ENCODE assay signal across 8 cellular contexts in the genomic region with DNA sequence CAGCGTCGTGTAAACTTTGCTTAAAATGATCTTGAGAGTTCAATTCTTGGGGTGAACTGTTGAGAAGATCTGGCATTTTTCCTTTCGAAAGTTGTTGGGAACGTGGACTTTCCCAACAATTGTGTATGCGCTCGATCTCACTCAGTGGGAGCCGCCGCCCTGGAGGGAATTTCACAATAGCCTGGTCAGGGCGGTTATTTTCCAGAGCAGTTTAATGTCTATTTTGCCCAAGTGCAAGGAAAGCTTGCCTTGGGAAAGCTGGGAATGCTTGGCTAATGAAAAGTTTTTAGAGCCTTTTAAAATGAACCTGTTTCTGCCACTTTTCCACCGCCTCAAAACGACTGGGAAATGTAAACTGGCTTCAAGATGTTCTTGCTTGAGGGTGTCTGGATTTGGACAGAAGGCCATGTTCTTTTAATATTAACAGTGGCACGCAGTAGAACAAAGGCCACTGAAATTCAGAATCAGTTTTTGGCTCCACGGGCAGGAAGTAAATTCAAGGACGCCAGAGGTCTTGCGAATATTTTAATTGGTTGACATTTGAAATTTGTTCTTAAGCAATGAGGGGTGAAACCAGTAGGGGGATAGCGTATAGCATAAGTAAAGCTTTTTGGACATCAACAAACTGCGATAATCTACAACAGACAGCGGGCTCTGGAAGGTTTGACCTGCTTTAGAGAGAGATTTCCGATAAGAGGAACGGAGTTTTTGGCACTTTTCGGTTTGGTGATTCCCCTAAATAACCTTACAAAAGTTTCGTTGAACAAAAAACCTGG. TPM values are rescaled to one million over a fixed set of nuclear protein-coding genes. Genes with fewer than 3 reads are reported as not detected.
A peak's percentile ranks its signal among the peaks of the same experiment; 100 is the strongest.
DNase-seq lines count a peak whose midpoint lies in the region; ATAC-seq and TF ChIP-seq lines count a peak whose summit lies in the region.

No MANE protein-coding gene starts in this region.

- TSS peak; percentile 25 for BruUV-seq in HCT116 (replicated peaks; lab: Mats Ljungman, UMichigan)

- no peaks in the 10 kb centered on the region for H3K36me3 ChIP-seq in HCT116 (ENCODE audit: control insufficient read depth in 1 of 2, insufficient read depth in 2 of 2, low read length in 2 of 2)
- no peaks in the 10 kb centered on the region for H3K36me3 ChIP-seq in neural progenitor cell

- H3K4me3 ChIP-seq in HCT116 (replicated peaks in 1 of 2; ENCODE audit: low read depth in 1 of 2, low read length in 2 of 2) (peak overlapping the region; percentile 81), neural progenitor cell (peak overlapping the region; percentile 54)

- H3K27me3 ChIP-seq in HCT116 (ENCODE audit: insufficient read depth, low read length), result no peaks in the 10 kb centered on the region
- H3K27me3 ChIP-seq in foreskin keratinocyte, result no peaks in the 10 kb centered on the region
- H3K27me3 ChIP-seq in neural progenitor cell, result no peaks in the 10 kb centered on the region

- H3K9me3 ChIP-seq in HCT116 (ENCODE audit: control insufficient read depth in 1 of 2, insufficient read depth in 1 of 2, low read depth in 1 of 2, low read length in 2 of 2), result no peaks in the 10 kb centered on the region
- H3K9me3 ChIP-seq in neural progenitor cell (ENCODE audit: low read depth), result no peaks in the 10 kb centered on the region

- H3K9me2 ChIP-seq in HCT116 (ENCODE audit: insufficient read depth), result no peaks in the 10 kb centered on the region

- TF ChIP-seq CTCF in HCT116 (IDR thresholded peaks at IDR 0.05 in 2 of 3, conservative IDR thresholded peaks at IDR 0.05 in 1 of 3; ENCODE audit: borderline replicate concordance in 1 of 3, insufficient read depth in 1 of 3, low read depth in 2 of 3, low read length in 2 of 3) (peak in 2 of 3 experiments; percentile 34 to 37; a peak in 4 of 6 replicates), foreskin keratinocyte (conservative IDR thresholded peaks at IDR 0.05) (peak; percentile 52), neural progenitor cell (IDR thresholded peaks at IDR 0.05) (peak; percentile 13)

- H2AFZ ChIP-seq in HCT116 (ENCODE audit: low read depth, low read length, poor library complexity, severe bottlenecking) (no peak overlapping the region), neural progenitor cell (replicated peaks) (peak overlapping the region; percentile 67)

- H3F3A ChIP-seq in neural progenitor cell (ENCODE audit: low read depth), result peaks cover 19% of the 10 kb centered on the region

- peak overlapping the region; percentile 93 for H3K27ac Mint-ChIP-seq in activated T-helper 17 cell treated with anti-CD3 and anti-CD28 coated beads, Interleukin-2, amount 50 U/mL, for 72 hours
- H3K27ac Mint-ChIP-seq in neural progenitor cell, result no peak overlapping the region

- peak overlapping the region; percentile 97 for H3K9ac ChIP-seq in HCT116 (ENCODE audit: low read length)
- no peak overlapping the region for H3K9ac ChIP-seq in neural progenitor cell

- H3K79me2 ChIP-seq in HCT116 (ENCODE audit: insufficient read depth, low read length), result peaks cover 60% of the 10 kb centered on the region
- H3K79me2 ChIP-seq in neural progenitor cell (ENCODE audit: low read depth), result no peaks in the 10 kb centered on the region

- H4K20me1 ChIP-seq in HCT116 (ENCODE audit: insufficient read depth), result no peaks in the 10 kb centered on the region
- H4K20me1 ChIP-seq in neural progenitor cell (ENCODE audit: low read depth), result no peaks in the 10 kb centered on the region

- ATAC-seq in HCT116 (0 out of 2 replicates have a peak, but pooled peaks have one; percentile 5), foreskin keratinocyte (peak; percentile 15), GM21576 (IDR thresholded peaks at IDR 0.05; ENCODE audit: unreplicated experiment) (no peak)
- peak; percentile 42 for ATAC-seq in activated T-helper 17 cell treated with anti-CD3 and anti-CD28 coated beads, Interleukin-2, amount 50 U/mL, for 72 hours (replicated peaks)

- CTCF ChIA-PET in HCT116 (lab: Charles Lee), result interaction anchor here (0.6 to 3.3 kb wide), 7 partner anchors 10 to 324 kb away, joined by 3 to 30 read pairs (median 4); no protein-coding TSS in a partner anchor

- DNase-seq in NCI-H2107 treated with DMSO at 0.1 percent for 48 hours (lab: John Stamatoyannopoulos, UW; ENCODE audit: unreplicated experiment), result peak; percentile 56
- DNase-seq in NCI-H2107 (lab: John Stamatoyannopoulos, UW), result no peak
- DNase-seq in HCT116 (ENCODE audit: low read depth, low spot score), result peak; percentile 59
- DNase-seq in NCI-H345 treated with DMSO at 0.1 percent for 48 hours (lab: John Stamatoyannopoulos, UW; ENCODE audit: unreplicated experiment), result peak; percentile 63
- peak; percentile 49 to 70 for DNase-seq in foreskin keratinocyte
- DNase-seq in neural progenitor cell (ENCODE audit: low spot score), result peak; percentile 5

- H3K4me2 ChIP-seq in HCT116 (ENCODE audit: low read length) (peak overlapping the region; percentile 84), neural progenitor cell (peak overlapping the region; percentile 75)

- POLR2A ChIA-PET in HCT116 (lab: Charles Lee), result interaction anchor here (0.7 to 3.4 kb wide), 5 partner anchors 19 to 116 kb away, joined by 3 to 8 read pairs (median 5); no protein-coding TSS in a partner anchor

- RAD21 ChIA-PET in HCT116 (lab: Charles Lee; ENCODE audit: low non-redundant PET in 1 of 2, low total read pairs in 2 of 2, uncharacterized antibody in 2 of 2, unreplicated experiment in 2 of 2), result interaction anchor here in 1 of 2 experiments (1.2 kb wide), 1 partner anchor 41 kb away, joined by 4 read pairs; no protein-coding TSS in a partner anchor

- TF ChIP-seq RAD21 in HCT116 (IDR thresholded peaks at IDR 0.05; ENCODE audit: low read depth), result no peak

- peak; percentile 38 for TF ChIP-seq POLR2A in HCT116 (IDR thresholded peaks at IDR 0.05; ENCODE audit: borderline replicate concordance, extremely low read depth, insufficient read depth, insufficient read length)

- peaks cover 68% of the 10 kb centered on the region for H3K36me3 Mint-ChIP-seq in activated T-helper 17 cell treated with anti-CD3 and anti-CD28 coated beads, Interleukin-2, amount 50 U/mL, for 72 hours (ENCODE audit: low read depth)
- H3K36me3 Mint-ChIP-seq in neural progenitor cell, result no peaks in the 10 kb centered on the region

- peak overlapping the region; percentile 88 for H3K4me3 Mint-ChIP-seq in activated T-helper 17 cell treated with anti-CD3 and anti-CD28 coated beads, Interleukin-2, amount 50 U/mL, for 72 hours
- peak overlapping the region; percentile 63 for H3K4me3 Mint-ChIP-seq in neural progenitor cell

- H3K4me1 ChIP-seq in HCT116 (ENCODE audit: control insufficient read depth in 1 of 2, insufficient read depth in 2 of 2, low read length in 2 of 2), result peaks cover 18 to 63% of the 10 kb centered on the region in 2 experiments
- H3K4me1 ChIP-seq in foreskin keratinocyte, result peaks cover 8% of the 10 kb centered on the region
- H3K4me1 ChIP-seq in neural progenitor cell, result peaks cover 11% of the 10 kb centered on the region

- intact Hi-C loops in HCT116 (cut with micrococcal nuclease), result no loop called here

- H3K4me1 Mint-ChIP-seq in activated T-helper 17 cell treated with anti-CD3 and anti-CD28 coated beads, Interleukin-2, amount 50 U/mL, for 72 hours, result peaks cover 8% of the 10 kb centered on the region
- H3K4me1 Mint-ChIP-seq in neural progenitor cell, result peaks cover 4% of the 10 kb centered on the region

- H3K27me3 Mint-ChIP-seq in activated T-helper 17 cell treated with anti-CD3 and anti-CD28 coated beads, Interleukin-2, amount 50 U/mL, for 72 hours, result no peaks in the 10 kb centered on the region
- peaks cover 2% of the 10 kb centered on the region for H3K27me3 Mint-ChIP-seq in neural progenitor cell (ENCODE audit: insufficient read depth, low read depth)

- no peaks in the 10 kb centered on the region for H3K9me3 Mint-ChIP-seq in activated T-helper 17 cell treated with anti-CD3 and anti-CD28 coated beads, Interleukin-2, amount 50 U/mL, for 72 hours
- peaks cover 6% of the 10 kb centered on the region for H3K9me3 Mint-ChIP-seq in neural progenitor cell

- H3K27ac ChIP-seq in HCT116 (ENCODE audit: low read depth, low read length), result peak overlapping the region; percentile 96
- peak overlapping the region; percentile 99 for H3K27ac ChIP-seq in foreskin keratinocyte
- H3K27ac ChIP-seq in neural progenitor cell, result no peak overlapping the region

TF ChIP-seq in HCT116, 20 proteins besides CTCF, POLR2A, EP300 and RAD21 (continues in another document):
- 0 out of 2 replicates have a peak, but pooled peaks have one; percentile 25 for TF ChIP-seq ZFX (IDR thresholded peaks at IDR 0.05)
- TF ChIP-seq FOSL1 (IDR thresholded peaks at IDR 0.05; ENCODE audit: low read depth), result 0 out of 2 replicates have a peak, but pooled peaks have one; percentile 7
- no peak for TF ChIP-seq EGR1 (IDR thresholded peaks at IDR 0.05; ENCODE audit: low read depth)
- TF ChIP-seq CBX3 (IDR thresholded peaks at IDR 0.05; ENCODE audit: low read depth), result no peak
- TF ChIP-seq ZNF274 (IDR thresholded peaks at IDR 0.05; ENCODE audit: low read depth, low read length), result no peak
- TF ChIP-seq SIN3A (IDR thresholded peaks at IDR 0.05; ENCODE audit: low read depth), result 0 out of 2 replicates have a peak, but pooled peaks have one; percentile 17
- TF ChIP-seq, protein P1, sequence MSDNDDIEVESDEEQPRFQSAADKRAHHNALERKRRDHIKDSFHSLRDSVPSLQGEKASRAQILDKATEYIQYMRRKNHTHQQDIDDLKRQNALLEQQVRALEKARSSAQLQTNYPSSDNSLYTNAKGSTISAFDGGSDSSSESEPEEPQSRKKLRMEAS (IDR thresholded peaks at IDR 0.05), result 0 out of 2 replicates have a peak, but pooled peaks have one; percentile 25
- TF ChIP-seq TCF7L2 (IDR thresholded peaks at IDR 0.05; ENCODE audit: borderline replicate concordance, extremely low read depth, insufficient read depth, insufficient read length), result no peak
- no peak for TF ChIP-seq EZH2phosphoT487 (IDR thresholded peaks at IDR 0.05; ENCODE audit: borderline replicate concordance)

RNA-seq across cellular contexts. Expression of a gene that starts 1.2 kb away (rescaled TPM):
- total RNA-seq in HCT116 (2021; ENCODE audit: unreplicated experiment) (35.6 TPM), foreskin keratinocyte (38.0 and 44.2 TPM in 2 replicates), neural progenitor cell (ENCODE audit: low replicate concordance) (10.9 and 11.4 TPM in 2 replicates)
- 19.8 and 21.2 TPM in 2 replicates for polyA plus RNA-seq in HCT116 (2012)
- 100 to 1,000 TPM; 224 to 559 TPM for total RNA-seq in activated T-helper 17 cell treated with anti-CD3 and anti-CD28 coated beads, Interleukin-2, amount 50 U/mL, for 72 hours
- 17.2 and 22.2 TPM in 2 replicates for polyA plus RNA-seq in foreskin keratinocyte

RNA-seq across cellular contexts. Expression of a gene that starts 45.3 kb away (rescaled TPM):
- total RNA-seq in HCT116 (2021; ENCODE audit: unreplicated experiment) (94.6 TPM), foreskin keratinocyte (137 and 143 TPM in 2 replicates), neural progenitor cell (ENCODE audit: low replicate concordance) (50.1 and 125 TPM in 2 replicates)
- polyA plus RNA-seq in HCT116 (2012), result 44.9 and 56.2 TPM in 2 replicates
- 10 to 100 TPM; 68.7 to 99.3 TPM for total RNA-seq in activated T-helper 17 cell treated with anti-CD3 and anti-CD28 coated beads, Interleukin-2, amount 50 U/mL, for 72 hours
- 175 and 176 TPM in 2 replicates for polyA plus RNA-seq in foreskin keratinocyte

RNA-seq across cellular contexts. Expression of a gene that starts 45.7 kb away (rescaled TPM):
- total RNA-seq in HCT116 (2021; ENCODE audit: unreplicated experiment) (9.9 TPM), foreskin keratinocyte (7.8 and 9.4 TPM in 2 replicates), neural progenitor cell (ENCODE audit: low replicate concordance) (6.8 and 9.1 TPM in 2 replicates)
- 1.4 and 2.0 TPM in 2 replicates for polyA plus RNA-seq in HCT116 (2012)
- total RNA-seq in activated T-helper 17 cell treated with anti-CD3 and anti-CD28 coated beads, Interleukin-2, amount 50 U/mL, for 72 hours, result 10 to 100 TPM; 23.8 to 24.5 TPM
- 0.93 and 1.1 TPM in 2 replicates for polyA plus RNA-seq in foreskin keratinocyte
